Comparison of ENCODE assay signal across 10 cellular contexts in genomic region chr6:160221423-160221822, GRCh38. TPM values are rescaled to one million over a fixed set of nuclear protein-coding genes. Genes with fewer than 3 reads are reported as not detected.
A peak's percentile ranks its signal among the peaks of the same experiment; 100 is the strongest.
DNase-seq lines count a peak whose midpoint lies in the region; ATAC-seq, FAIRE-seq and TF ChIP-seq lines count a peak whose summit lies in the region.
"Had no signal": no experiment of that assay in that cellular context is flagged by ENCODE, and none has a peak within 500 bp of the region (broad histone marks: within the 10 kb centered on the region; RNA-seq: fewer than 3 reads in every experiment).

No MANE protein-coding gene starts in this region.

- H3K9me3 ChIP-seq in GM12878 (replicated peaks; ENCODE audit: control insufficient read depth, insufficient read depth, low read length) (no peaks in the 10 kb centered on the region; the same call in 2 of the 3 replicates), psoas muscle (no peaks in the 10 kb centered on the region), MG63 (no peaks in the 10 kb centered on the region; the same call in 1 of the 2 replicates)

- H4K20me1 ChIP-seq in GM12878 (ENCODE audit: control insufficient read depth, insufficient read depth) = no peaks in the 10 kb centered on the region

- in situ Hi-C loops in GM12878 (cut with MboI) = no loop called here

- peaks cover 0 to 2% of the 10 kb centered on the region in 2 experiments; a peak in 1 of 4 replicates for H3K27me3 ChIP-seq in GM12878 (replicated peaks in 1 of 2; ENCODE audit: control insufficient read depth in 2 of 2, insufficient read depth in 2 of 2, low read length in 1 of 2)
- no peaks in the 10 kb centered on the region for H3K27me3 ChIP-seq in psoas muscle (ENCODE audit: insufficient read depth in 3 of 3, low read length in 2 of 3)
- H3K27me3 ChIP-seq in MG63 = peaks cover 3% of the 10 kb centered on the region; the same call in 1 of the 2 replicates

- no peak for TF ChIP-seq EP300 in GM12878 (IDR thresholded peaks at IDR 0.05; ENCODE audit: borderline replicate concordance in 1 of 2, control insufficient read depth in 1 of 2, low read depth in 2 of 2, low read length in 2 of 2)

- DNase-seq in HT1080 (ENCODE audit: low read depth) (peak; percentile 40), GM12878 (ENCODE audit: low read depth, low spot score) (peak; percentile 12), psoas muscle (no peak), MG63 (no peak), HTR-8/SVneo (ENCODE audit: insufficient read length, low spot score) (no peak), NCI-H446 (lab: John Stamatoyannopoulos, UW) (no peak)
- DNase-seq: dorsolateral prefrontal cortex, NCI-H1694 had no signal

- ATAC-seq in GM19035 (IDR thresholded peaks at IDR 0.05; ENCODE audit: unreplicated experiment) = peak; percentile 50
- ATAC-seq in GM12878 = peak; percentile 61
- ATAC-seq in psoas muscle = peak; percentile 42 to 69 (median 60)
- no peak for ATAC-seq in GM21526 (IDR thresholded peaks at IDR 0.05; ENCODE audit: low FRiP score, unreplicated experiment)

- RAD21 ChIA-PET in GM12878 (lab: Charles Lee; ENCODE audit: unreplicated experiment) = interaction anchor here (0.7 to 2.7 kb wide), 4 partner anchors 89 to 303 kb away, joined by 3 to 9 read pairs (median 3); no protein-coding TSS in a partner anchor

- TF ChIP-seq POLR2A in GM12878 (IDR thresholded peaks at IDR 0.05; ENCODE audit: low read depth, low read length) = no peak

- no peak overlapping the region for H3K4me3 ChIP-seq in GM12878
- no peak overlapping the region for H3K4me3 ChIP-seq in psoas muscle
- H3K4me3 ChIP-seq in MG63 = no peak overlapping the region
- H3K4me3 ChIP-seq: dorsolateral prefrontal cortex had no signal

- no peak overlapping the region for H2AFZ ChIP-seq in GM12878 (ENCODE audit: control insufficient read depth, low read depth, low read length)

- TF ChIP-seq RAD21 in GM12878 (IDR thresholded peaks at IDR 0.05; ENCODE audit: insufficient read depth, low read depth, low read length) = no peak

- SMC1A ChIA-PET in GM12878 (lab: Charles Lee; ENCODE audit: uncharacterized antibody, unreplicated experiment) = interaction anchor here (1.0 to 1.4 kb wide), 3 partner anchors 41 to 234 kb away, joined by 3 to 4 read pairs (median 3); no protein-coding TSS in a partner anchor

- 10% methylated on average over 3 of the region's 3 CpGs for WGBS in GM12878 (ENCODE audit: insufficient coverage, insufficient replicate concordance, low lambda C conversion rate, missing lambda C conversion rate)
- 29 to 45% (median 31%) methylated on average over 3 of the region's 3 CpGs for WGBS in psoas muscle, 3 donors

- no peaks in the 10 kb centered on the region for H3K79me2 ChIP-seq in GM12878 (ENCODE audit: control insufficient read depth, insufficient read depth, low read length)

- intact Hi-C loops in GM12878 (cut with micrococcal nuclease; ENCODE audit: unreplicated experiment) (loop anchor here (5.0 kb wide), 1 partner anchor 231 kb away; no protein-coding TSS in a partner anchor), psoas muscle (cut with DNase I) (loop anchor here in 1 of 2 donors (10.0 kb wide), 1 partner anchor 233 kb away; no protein-coding TSS in a partner anchor)

- no peak overlapping the region for H3K4me2 ChIP-seq in GM12878 (ENCODE audit: control insufficient read depth, insufficient read depth)

- H3K27ac ChIP-seq in GM12878 (ENCODE audit: control insufficient read depth, insufficient read depth) = no peak overlapping the region
- H3K27ac ChIP-seq in psoas muscle = no peak overlapping the region
- H3K27ac ChIP-seq: dorsolateral prefrontal cortex had no signal

- no peak overlapping the region for H3K9ac ChIP-seq in GM12878 (ENCODE audit: control insufficient read depth, insufficient read depth, low read length)

- no peak for FAIRE-seq in GM12878 (lab: Jason Lieb, UNC)
- FAIRE-seq in HTR-8/SVneo (lab: Jason Lieb, UNC) = no peak

- H3K4me1 ChIP-seq in GM12878 (ENCODE audit: control insufficient read depth, insufficient read depth, low read length) (no peaks in the 10 kb centered on the region), psoas muscle (no peaks in the 10 kb centered on the region)

- BruUV-seq in GM12878 (replicated peaks; lab: Mats Ljungman, UMichigan) = no TSS peak

- H3K36me3 ChIP-seq in GM12878 (ENCODE audit: control insufficient read depth in 2 of 2, insufficient read depth in 2 of 2, low read length in 1 of 2) = no peaks in the 10 kb centered on the region
- no peaks in the 10 kb centered on the region for H3K36me3 ChIP-seq in psoas muscle (ENCODE audit: insufficient read depth in 1 of 2, low read depth in 1 of 2)
- H3K36me3 ChIP-seq in MG63 = no peaks in the 10 kb centered on the region

- CTCF ChIA-PET in GM12878 (lab: Yijun Ruan, JAX) = interaction anchor here (1.2 to 1.8 kb wide), 3 partner anchors 19 to 313 kb away, joined by 4 read pairs; no protein-coding TSS in a partner anchor

- POLR2A ChIA-PET in GM12878 (lab: Charles Lee) = interaction anchor here (0.5 kb wide), 1 partner anchor 24 kb away, joined by 6 read pairs; no protein-coding TSS in a partner anchor

- TF ChIP-seq CTCF in GM12878 (IDR thresholded peaks at IDR 0.05 in 2 of 3, conservative IDR thresholded peaks at IDR 0.05 in 1 of 3; ENCODE audit: control insufficient read depth in 2 of 3, extremely low read depth in 1 of 3, insufficient read depth in 1 of 3, low read depth in 3 of 3, low read length in 3 of 3) (no peak; a peak in 1 of 6 replicates), psoas muscle (IDR thresholded peaks at IDR 0.05) (no peak)

TF ChIP-seq in GM12878, 131 proteins besides CTCF, POLR2A, EP300 and RAD21 (continues in another document):
- TF ChIP-seq, protein P1, sequence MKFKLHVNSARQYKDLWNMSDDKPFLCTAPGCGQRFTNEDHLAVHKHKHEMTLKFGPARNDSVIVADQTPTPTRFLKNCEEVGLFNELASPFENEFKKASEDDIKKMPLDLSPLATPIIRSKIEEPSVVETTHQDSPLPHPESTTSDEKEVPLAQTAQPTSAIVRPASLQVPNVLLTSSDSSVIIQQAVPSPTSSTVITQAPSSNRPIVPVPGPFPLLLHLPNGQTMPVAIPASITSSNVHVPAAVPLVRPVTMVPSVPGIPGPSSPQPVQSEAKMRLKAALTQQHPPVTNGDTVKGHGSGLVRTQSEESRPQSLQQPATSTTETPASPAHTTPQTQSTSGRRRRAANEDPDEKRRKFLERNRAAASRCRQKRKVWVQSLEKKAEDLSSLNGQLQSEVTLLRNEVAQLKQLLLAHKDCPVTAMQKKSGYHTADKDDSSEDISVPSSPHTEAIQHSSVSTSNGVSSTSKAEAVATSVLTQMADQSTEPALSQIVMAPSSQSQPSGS (IDR thresholded peaks at IDR 0.05; ENCODE audit: low read length) = no peak
- no peak for TF ChIP-seq ASH2L (IDR thresholded peaks at IDR 0.05; ENCODE audit: borderline replicate concordance, low read depth)
- no peak for TF ChIP-seq CHD4 (IDR thresholded peaks at IDR 0.05)
- no peak for TF ChIP-seq BCL11A (IDR thresholded peaks at IDR 0.05; ENCODE audit: low read depth, low read length)
- TF ChIP-seq TCF3 (IDR thresholded peaks at IDR 0.05; ENCODE audit: borderline replicate concordance, insufficient read depth, low read depth, low read length) = no peak
- no peak for TF ChIP-seq PAX5 (IDR thresholded peaks at IDR 0.05; ENCODE audit: borderline replicate concordance, low read depth, low read length)
- TF ChIP-seq NFIC (IDR thresholded peaks at IDR 0.05; ENCODE audit: low read depth, low read length) = no peak
- TF ChIP-seq ZNF217 (IDR thresholded peaks at IDR 0.05) = no peak
- no peak for TF ChIP-seq SPI1 (IDR thresholded peaks at IDR 0.05; ENCODE audit: borderline replicate concordance, insufficient read depth, low read depth, low read length)
- no peak for TF ChIP-seq ZSCAN29 (IDR thresholded peaks at IDR 0.05)
- TF ChIP-seq MEF2A (IDR thresholded peaks at IDR 0.05; ENCODE audit: insufficient read depth, low read depth, low read length) = no peak

RNA-seq across cellular contexts. Expression of gene SLC22A2, which starts 37.2 kb away (rescaled TPM):
- total RNA-seq in HT1080 (2014; rRNA removed; shearing (Covaris generic)) = not detected in 2 replicates
- not detected in 2 replicates for polyA plus RNA-seq in HT1080 (2015; cell fraction: cytosol; rRNA removed)
- polyA plus RNA-seq in HT1080 (2015; cell fraction: nucleus; rRNA removed) = not detected in 2 replicates
- total RNA-seq in GM12878 (2013; cell fraction: nucleolus; rRNA removed) = not detected in 2 replicates
- total RNA-seq in GM12878 (2014; rRNA removed) (not detected in 2 replicates), GM12878 (2014; rRNA removed; fragmentation: Illumina TruSeq; extraction: Trizol) (not detected in 2 replicates), GM12878 (2021) (not detected in 2 replicates), psoas muscle (under 1 TPM; 0.39 to 0.75 (median 0.50) TPM)
- polyA plus RNA-seq in GM12878 (2011; ENCODE audit: low read depth) = not detected
- polyA plus RNA-seq in GM12878 (2011; rRNA removed) (0.12 TPM in 2 replicates), GM12878 (2014; fragmentation: Illumina TruSeq; extraction: Trizol) (not detected in 2 replicates), GM12878 (2014; fragmentation: Nextera tagmentation; extraction: Ambion mirVana) (not detected), GM12878 (2014; rRNA removed) (not detected in 2 replicates), GM12878 (2016; fragmentation: Nextera tagmentation; extraction: Ambion mirVana) (not detected), psoas muscle (under 1 TPM in 2 of 3 donors, not detected in 1; 0.06 to 0.10 TPM)
- polyA plus RNA-seq in GM12878 (2011; cell fraction: cytosol; rRNA removed) = 0.03 and 0.09 TPM in 2 replicates
- 0.06 TPM in 1 of 2 replicates, not detected in the other for polyA plus RNA-seq in GM12878 (2011; cell fraction: nucleus; rRNA removed)
- polyA plus RNA-seq in GM12878 (2012) = not detected in 2 replicates
- 0.15 TPM in 1 of 2 replicates, not detected in the other for polyA minus RNA-seq in GM12878 (2011; rRNA and poly(A)+ RNA removed)
- not detected in 2 replicates for polyA minus RNA-seq in GM12878 (2011; cell fraction: cytosol; rRNA and poly(A)+ RNA removed)
- polyA minus RNA-seq in GM12878 (2011; cell fraction: nucleus; rRNA and poly(A)+ RNA removed) = 0.19 and 0.36 TPM in 2 replicates
- total RNA-seq in MG63 (2014; rRNA removed; shearing (Covaris generic); ENCODE audit: low replicate concordance) = not detected in 2 replicates

Comparison
In these comparisons a context has a peak if more than half of its experiments do, and no peak if none do; other contexts are left out.
1. DNase-seq: peak in HT1080 (single experiment) and GM12878 (single experiment); none in psoas muscle (0 of 2), MG63 (single experiment), HTR-8/SVneo (single experiment) and NCI-H446 (0 of 2).